In genomic region chr14:58677525-58677924, GRCh38 we compare ENCODE assay signal across 22 cellular contexts.
"Had no signal": no experiment of that assay in that cellular context is flagged by ENCODE, and none has a peak within 500 bp of the region (broad histone marks: within the 10 kb centered on the region; RNA-seq: fewer than 3 reads in every experiment).

No MANE protein-coding gene starts in this region.

- ATAC-seq: activated T-cell treated with anti-CD3 and anti-CD28 coated beads, Interleukin-2, amount 50 U/mL, for 4 hours; esophagus mucosa; left lung; natural killer cell treated with Interleukin-12 subunit alpha and Interleukin-12 subunit beta and Interleukin-15 and Interleukin-18, amount 100 ng/mL, for 72 hours; WTC11 had no signal

- FAIRE-seq: astrocyte, colon had no signal

- H3K27me3 ChIP-seq: left lung, neutrophil, ovary, vagina had no signal

- H3K9me3 ChIP-seq: left lung, neutrophil, ovary, prostate gland, thoracic aorta, vagina had no signal

- H3K36me3 ChIP-seq: left lung, neutrophil, ovary, prostate gland, thoracic aorta, vagina had no signal

- H3K4me1 ChIP-seq: left lung, prostate gland, vagina had no signal

- H3K27ac ChIP-seq: left lung, neutrophil, ovary, prostate gland, thoracic aorta, vagina had no signal

- DNase-seq: activated CD4-positive, alpha-beta T cell treated with anti-CD3 and anti-CD28 coated beads, Interleukin-2, amount 50 U/mL, for 4 hours; activated CD8-positive, alpha-beta memory T cell treated with anti-CD3 and anti-CD28 coated beads for 24 hours; activated CD8-positive, alpha-beta memory T cell treated with anti-CD3 and anti-CD28 coated beads, Interleukin-2, amount 50 U/mL, for 4 hours; activated naive CD4-positive, alpha-beta T cell treated with Interleukin-2 at 50 U/mL for 16 hours; activated naive CD8-positive, alpha-beta T cell treated with anti-CD3 and anti-CD28 coated beads for 36 hours; activated T-cell treated with anti-CD3 and anti-CD28 coated beads, Interleukin-2, amount 50 U/mL, for 4 hours; effector memory CD4-positive, alpha-beta T cell; foreskin melanocyte; left lung; midbrain; ovary; stimulated activated CD4-positive, alpha-beta T cell treated with anti-CD3 and anti-CD28 coated beads, Interleukin-4, amount 100 ng/mL, for 24 hours; stimulated activated naive CD4-positive, alpha-beta T cell treated with Interleukin-2 at 50 U/mL for 16 hours had no signal

- H3K4me3 ChIP-seq: left lung, ovary, prostate gland, thoracic aorta, vagina had no signal
